In the genomic region with DNA sequence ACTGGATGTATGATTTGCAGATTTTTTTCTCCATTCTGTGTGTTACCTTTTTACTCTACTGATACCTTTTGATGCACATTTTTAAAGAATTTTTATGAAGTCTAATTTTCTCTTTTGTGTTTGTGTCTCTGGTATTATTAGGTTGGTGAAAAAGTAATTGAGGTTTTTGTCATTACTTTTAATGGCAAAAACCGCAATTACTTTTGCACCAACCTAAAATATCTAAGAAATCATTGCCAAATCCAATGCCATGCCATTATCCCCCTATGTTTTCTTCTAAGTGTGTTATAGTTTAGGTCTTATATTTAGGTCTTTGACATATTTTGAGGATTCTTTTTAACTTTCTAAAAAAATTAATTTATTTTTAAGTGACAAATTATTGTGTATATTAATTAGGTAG, we compare ENCODE assay signal across 21 cellular contexts.
"Had no signal": no experiment of that assay in that cellular context is flagged by ENCODE, and none has a peak within 500 bp of the region (broad histone marks: within the 10 kb centered on the region; RNA-seq: fewer than 3 reads in every experiment).

No MANE protein-coding gene starts in this region.

- H3K36me3 ChIP-seq: esophagus muscularis mucosa, gastrocnemius medialis, heart right ventricle, left lung, lower lobe of right lung had no signal

- H3K9me3 ChIP-seq: gastrocnemius medialis, left lung, lower lobe of right lung, mucosa of descending colon had no signal

- H3K4me3 ChIP-seq: coronary artery, dorsolateral prefrontal cortex, esophagus muscularis mucosa, gastrocnemius medialis, heart right ventricle, left lung, lower lobe of right lung, mucosa of descending colon had no signal

- H3K27ac ChIP-seq: coronary artery, dorsolateral prefrontal cortex, esophagus muscularis mucosa, foreskin keratinocyte, gastrocnemius medialis, heart right ventricle, left lung, lower lobe of right lung had no signal

- DNase-seq: dorsolateral prefrontal cortex; effector CD4-positive, alpha-beta T cell; effector memory CD4-positive, alpha-beta T cell; foreskin keratinocyte; gastrocnemius medialis; glutamatergic neuron; head of caudate nucleus; heart right ventricle; hippocampal formation; left cardiac atrium; left lung; left ventricle myocardium superior; lower lobe of right lung; mesenchymal stem cell; mucosa of descending colon had no signal

- ATAC-seq: foreskin keratinocyte, gastrocnemius medialis, heart right ventricle, left cardiac atrium, left lung, left ventricle myocardium superior, lower lobe of right lung, mucosa of descending colon had no signal

- FAIRE-seq: colon, endothelial cell of umbilical vein, islet of Langerhans, keratinocyte had no signal

- H3K27me3 ChIP-seq: dorsolateral prefrontal cortex, esophagus muscularis mucosa, foreskin keratinocyte, gastrocnemius medialis, heart right ventricle, left lung had no signal
